In genomic region chr10:1074748-1075358, GRCh38 we compare ENCODE assay signal across 9 cellular contexts. TPM values are rescaled to one million over a fixed set of nuclear protein-coding genes. Genes with fewer than 3 reads are reported as not detected.
DNase-seq lines count a peak whose midpoint lies in the region; ATAC-seq, FAIRE-seq and TF ChIP-seq lines count a peak whose summit lies in the region.
"Had no signal": no experiment of that assay in that cellular context is flagged by ENCODE, and none has a peak within 500 bp of the region (broad histone marks: within the 10 kb centered on the region; RNA-seq: fewer than 3 reads in every experiment).

No MANE protein-coding gene starts in this region.

- H4K20me1 ChIP-seq in keratinocyte (ENCODE audit: control insufficient read depth, extremely low read depth, insufficient read depth, low read length): no peaks in the 10 kb centered on the region

- FAIRE-seq in keratinocyte (lab: Jason Lieb, UNC): no peak

- peak; percentile 18; the same call in 1 of the 2 replicates for TF ChIP-seq CTCF in AG10803 (conservative IDR thresholded peaks at IDR 0.05; ENCODE audit: low read length)
- TF ChIP-seq CTCF in GM12864 (IDR thresholded peaks at IDR 0.05; ENCODE audit: low read depth, low read length, missing control alignments): peak; percentile 38
- TF ChIP-seq CTCF in keratinocyte (optimal IDR thresholded peaks at IDR 0.05 in 1 of 3, IDR thresholded peaks at IDR 0.05 in 1 of 3, conservative IDR thresholded peaks at IDR 0.05 in 1 of 3; ENCODE audit: extremely low read depth in 1 of 3, insufficient read depth in 2 of 3, low read length in 3 of 3): peak in 2 of 3 experiments; percentile 22 to 47

- no peaks in the 10 kb centered on the region for H3K9me3 ChIP-seq in keratinocyte (ENCODE audit: control insufficient read depth, low read depth, low read length)

- H3K27me3 Mint-ChIP-seq in activated CD8-positive, alpha-beta T cell treated with anti-CD3 and anti-CD28 coated beads, Interleukin-2, amount 10 ng/mL, durations not matched to agents 7 days and 5 days (ENCODE audit: low read depth): no peaks in the 10 kb centered on the region

- H3K36me3 ChIP-seq in keratinocyte (ENCODE audit: control insufficient read depth in 2 of 2, extremely low read depth in 1 of 2, insufficient read depth in 2 of 2, low read length in 2 of 2): peaks cover 12 to 13% of the 10 kb centered on the region in 2 experiments

- DNase-seq in AG10803 (ENCODE audit: low read depth): no peak
- no peak for DNase-seq in GM12864 (ENCODE audit: low read depth)
- DNase-seq in activated CD8-positive, alpha-beta T cell treated with anti-CD3 and anti-CD28 coated beads, Interleukin-2, amount 10 ng/mL, durations not matched to agents 7 days and 5 days: no peak
- DNase-seq in keratinocyte (ENCODE audit: low read depth, low spot score): no peak
- DNase-seq in COLO668 (lab: John Stamatoyannopoulos, UW; ENCODE audit: unreplicated experiment): no peak
- DNase-seq in AG08395 (ENCODE audit: low spot score): no peak
- DNase-seq: effector CD4-positive, alpha-beta T cell had no signal

- peaks cover 4% of the 10 kb centered on the region for H3K4me1 Mint-ChIP-seq in activated CD8-positive, alpha-beta T cell treated with anti-CD3 and anti-CD28 coated beads, Interleukin-2, amount 10 ng/mL, durations not matched to agents 7 days and 5 days (ENCODE audit: low read depth)

- H3K36me3 Mint-ChIP-seq in activated CD8-positive, alpha-beta T cell treated with anti-CD3 and anti-CD28 coated beads, Interleukin-2, amount 10 ng/mL, durations not matched to agents 7 days and 5 days (ENCODE audit: low read depth): peaks cover 31% of the 10 kb centered on the region

- H3K9me3 Mint-ChIP-seq in activated CD8-positive, alpha-beta T cell treated with anti-CD3 and anti-CD28 coated beads, Interleukin-2, amount 10 ng/mL, durations not matched to agents 7 days and 5 days (ENCODE audit: insufficient read depth): no peaks in the 10 kb centered on the region

- H3K4me1 ChIP-seq in keratinocyte (ENCODE audit: control insufficient read depth, extremely low read depth, insufficient read depth, low read length): peaks cover 7% of the 10 kb centered on the region

- POLR2A ChIA-PET in activated CD8-positive, alpha-beta T cell treated with anti-CD3 and anti-CD28 coated beads, Interleukin-2, amount 10 ng/mL, durations not matched to agents 7 days and 5 days (lab: Charles Lee): interaction anchor here (1.0 kb wide), 1 partner anchor 19 kb away, joined by 3 read pairs; the partner anchor contains the start of gene WDR37

- ATAC-seq in activated CD8-positive, alpha-beta T cell treated with anti-CD3 and anti-CD28 coated beads, Interleukin-2, amount 10 ng/mL, durations not matched to agents 7 days and 5 days: peak; percentile 27
- ATAC-seq in GM18868 (IDR thresholded peaks at IDR 0.05; ENCODE audit: unreplicated experiment): no peak
- no peak for ATAC-seq in HG02981 (IDR thresholded peaks at IDR 0.05; ENCODE audit: unreplicated experiment)

- no peaks in the 10 kb centered on the region for H3K27me3 ChIP-seq in keratinocyte (ENCODE audit: control insufficient read depth, extremely low read depth, insufficient read depth, low read length)

- dilution Hi-C loops in keratinocyte (cut with MboI; ENCODE audit: extremely low pct_ligation_motif_present, low sequenced_read_pairs): no loop called here

- no peak overlapping the region for H3K4me2 ChIP-seq in keratinocyte (ENCODE audit: control insufficient read depth, extremely low read depth, insufficient read depth, low read depth, low read length)

- peaks cover 29% of the 10 kb centered on the region for H3K79me2 ChIP-seq in keratinocyte (ENCODE audit: control insufficient read depth, insufficient read depth, low read length)

- no peak overlapping the region for H3K9ac ChIP-seq in keratinocyte (ENCODE audit: control insufficient read depth, extremely low read depth, insufficient read depth, low read length)

- H3K4me3 Mint-ChIP-seq in activated CD8-positive, alpha-beta T cell treated with anti-CD3 and anti-CD28 coated beads, Interleukin-2, amount 10 ng/mL, durations not matched to agents 7 days and 5 days: no peak overlapping the region

- no peak overlapping the region for H2AFZ ChIP-seq in keratinocyte (ENCODE audit: control insufficient read depth, low read length)

- CTCF ChIA-PET in activated CD8-positive, alpha-beta T cell treated with anti-CD3 and anti-CD28 coated beads, Interleukin-2, amount 10 ng/mL, durations not matched to agents 7 days and 5 days (lab: Charles Lee): interaction anchor here (1.4 to 2.5 kb wide), 4 partner anchors 11 to 87 kb away, joined by 3 to 6 read pairs (median 4); partner anchors contain the start of gene GTPBP4

- no peak overlapping the region for H3K27ac ChIP-seq in keratinocyte (ENCODE audit: control insufficient read depth, insufficient read depth, low read length)

- H3K27ac Mint-ChIP-seq in activated CD8-positive, alpha-beta T cell treated with anti-CD3 and anti-CD28 coated beads, Interleukin-2, amount 10 ng/mL, durations not matched to agents 7 days and 5 days: peak overlapping the region; percentile 9

- H3K9me1 ChIP-seq in keratinocyte (ENCODE audit: control insufficient read depth, extremely low read depth, insufficient read depth, low read length): no peaks in the 10 kb centered on the region

- H3K4me3 ChIP-seq in AG10803 (ENCODE audit: low read length) (no peak overlapping the region), GM12864 (ENCODE audit: low read depth, low read length) (no peak overlapping the region), keratinocyte (ENCODE audit: control insufficient read depth in 2 of 3, extremely low read depth in 1 of 3, insufficient read depth in 2 of 3, low read depth in 1 of 3, low read length in 3 of 3) (no peak overlapping the region)

RNA-seq across cellular contexts. Expression of gene WDR37, which starts 18.7 kb away (rescaled TPM):
- 10 to 100 TPM; 24.9 to 27.0 TPM for total RNA-seq in activated CD8-positive, alpha-beta T cell treated with anti-CD3 and anti-CD28 coated beads, Interleukin-2, amount 10 ng/mL, durations not matched to agents 7 days and 5 days
- 13.1 to 22.8 TPM (median 16.0 TPM) in 3 replicates for polyA plus RNA-seq in keratinocyte
- polyA plus RNA-seq in keratinocyte (2011; ENCODE audit: low read depth): 19.2 TPM
- 14.9 and 17.7 TPM in 2 replicates for polyA plus RNA-seq in keratinocyte (2011; cell fraction: cytosol; rRNA removed)
- polyA plus RNA-seq in keratinocyte (2011; cell fraction: nucleus; rRNA removed): 39.3 and 39.4 TPM in 2 replicates
- 11.0 and 16.4 TPM in 2 replicates for polyA plus RNA-seq in keratinocyte (2012; ENCODE audit: low replicate concordance)
- 40.9 to 73.3 TPM (median 46.3 TPM) in 3 replicates for polyA minus RNA-seq in keratinocyte
- polyA minus RNA-seq in keratinocyte (2011; cell fraction: cytosol; rRNA and poly(A)+ RNA removed): 22.4 TPM
- 27.2 and 45.2 TPM in 2 replicates for polyA minus RNA-seq in keratinocyte (2011; cell fraction: nucleus; rRNA and poly(A)+ RNA removed)

RNA-seq across cellular contexts. Expression of gene IDI1, which starts 25.9 kb away (rescaled TPM):
- 10 to 100 TPM; 64.7 to 65.3 TPM for total RNA-seq in activated CD8-positive, alpha-beta T cell treated with anti-CD3 and anti-CD28 coated beads, Interleukin-2, amount 10 ng/mL, durations not matched to agents 7 days and 5 days
- 140 to 298 TPM (median 172 TPM) in 3 replicates for polyA plus RNA-seq in keratinocyte
- polyA plus RNA-seq in keratinocyte (2011; ENCODE audit: low read depth): 61.0 TPM
- polyA plus RNA-seq in keratinocyte (2011; cell fraction: cytosol; rRNA removed): 91.1 and 171 TPM in 2 replicates
- 319 and 386 TPM in 2 replicates for polyA plus RNA-seq in keratinocyte (2011; cell fraction: nucleus; rRNA removed)
- polyA plus RNA-seq in keratinocyte (2012; ENCODE audit: low replicate concordance): 85.7 and 143 TPM in 2 replicates
- 21.3 to 110 TPM (median 63.5 TPM) in 3 replicates for polyA minus RNA-seq in keratinocyte
- polyA minus RNA-seq in keratinocyte (2011; cell fraction: cytosol; rRNA and poly(A)+ RNA removed): 48.2 TPM
- polyA minus RNA-seq in keratinocyte (2011; cell fraction: nucleus; rRNA and poly(A)+ RNA removed): 107 and 178 TPM in 2 replicates

RNA-seq across cellular contexts. Expression of gene IDI2, which starts 49.2 kb away (rescaled TPM):
- total RNA-seq in activated CD8-positive, alpha-beta T cell treated with anti-CD3 and anti-CD28 coated beads, Interleukin-2, amount 10 ng/mL, durations not matched to agents 7 days and 5 days: not detected
- polyA plus RNA-seq in keratinocyte: not detected in 3 replicates
- polyA plus RNA-seq in keratinocyte (2011; ENCODE audit: low read depth): not detected
- polyA plus RNA-seq in keratinocyte (2011; cell fraction: cytosol; rRNA removed): not detected in 2 replicates
- polyA plus RNA-seq in keratinocyte (2011; cell fraction: nucleus; rRNA removed): not detected in 2 replicates
- polyA plus RNA-seq in keratinocyte (2012; ENCODE audit: low replicate concordance): not detected in 2 replicates
- polyA minus RNA-seq in keratinocyte: not detected in 3 replicates
- polyA minus RNA-seq in keratinocyte (2011; cell fraction: cytosol; rRNA and poly(A)+ RNA removed): not detected
- not detected in 2 replicates for polyA minus RNA-seq in keratinocyte (2011; cell fraction: nucleus; rRNA and poly(A)+ RNA removed)
